Comparison of ENCODE assay signal across 35 cellular contexts in genomic region chr2:236298924-236299475, GRCh38. TPM values are rescaled to one million over a fixed set of nuclear protein-coding genes. Genes with fewer than 3 reads are reported as not detected.
"Had no signal": no experiment of that assay in that cellular context is flagged by ENCODE, and none has a peak within 500 bp of the region (broad histone marks: within the 10 kb centered on the region; RNA-seq: fewer than 3 reads in every experiment).

No MANE protein-coding gene starts in this region.

- ATAC-seq: activated naive CD4-positive, alpha-beta T cell treated with anti-CD3 and anti-CD28 coated beads, Interleukin-2, amount 50 U/mL, for 72 hours; activated T-cell treated with anti-CD3 and anti-CD28 coated beads, Interleukin-2, amount 50 U/mL, for 72 hours; activated T-helper 17 cell treated with anti-CD3 and anti-CD28 coated beads, Interleukin-2, amount 50 U/mL, for 72 hours; body of pancreas had no signal

- H3K27me3 ChIP-seq: body of pancreas, breast epithelium had no signal

- H3K9me3 Mint-ChIP-seq: activated B cell treated with CpG ODN at 0.5 μM for 24 hours; activated CD4-positive, alpha-beta memory T cell treated with anti-CD3 and anti-CD28 coated beads for 36 hours; activated naive CD4-positive, alpha-beta T cell treated with anti-CD3 and anti-CD28 coated beads for 36 hours; activated naive CD4-positive, alpha-beta T cell treated with anti-CD3 and anti-CD28 coated beads, Interleukin-2, amount 50 U/mL, for 72 hours; activated T-cell treated with anti-CD3 and anti-CD28 coated beads, Interleukin-2, amount 50 U/mL, for 72 hours; activated T-helper 17 cell treated with anti-CD3 and anti-CD28 coated beads, Interleukin-2, amount 50 U/mL, for 72 hours; IgD-negative memory B cell had no signal

- H3K27me3 Mint-ChIP-seq: activated B cell treated with CpG ODN at 0.5 μM for 24 hours, IgD-negative memory B cell had no signal

- H3K4me3 Mint-ChIP-seq: activated B cell treated with CpG ODN at 0.5 μM for 24 hours; activated CD4-positive, alpha-beta memory T cell treated with anti-CD3 and anti-CD28 coated beads for 36 hours; activated naive CD4-positive, alpha-beta T cell treated with anti-CD3 and anti-CD28 coated beads for 36 hours; activated T-cell treated with anti-CD3 and anti-CD28 coated beads, Interleukin-2, amount 50 U/mL, for 72 hours; activated T-helper 17 cell treated with anti-CD3 and anti-CD28 coated beads, Interleukin-2, amount 50 U/mL, for 72 hours; IgD-negative memory B cell had no signal

- H3K9me3 ChIP-seq: adrenal gland, body of pancreas, breast epithelium, MG63 had no signal

- H3K27ac Mint-ChIP-seq: activated B cell treated with CpG ODN at 0.5 μM for 24 hours; activated CD4-positive, alpha-beta memory T cell treated with anti-CD3 and anti-CD28 coated beads for 36 hours; activated naive CD4-positive, alpha-beta T cell treated with anti-CD3 and anti-CD28 coated beads for 36 hours; activated naive CD4-positive, alpha-beta T cell treated with anti-CD3 and anti-CD28 coated beads, Interleukin-2, amount 50 U/mL, for 72 hours; activated T-cell treated with anti-CD3 and anti-CD28 coated beads, Interleukin-2, amount 50 U/mL, for 72 hours; activated T-helper 17 cell treated with anti-CD3 and anti-CD28 coated beads, Interleukin-2, amount 50 U/mL, for 72 hours; IgD-negative memory B cell had no signal

- H3K4me1 Mint-ChIP-seq: activated B cell treated with CpG ODN at 0.5 μM for 24 hours; activated T-helper 17 cell treated with anti-CD3 and anti-CD28 coated beads, Interleukin-2, amount 50 U/mL, for 72 hours; IgD-negative memory B cell had no signal

- H3K36me3 ChIP-seq: adrenal gland, breast epithelium, MG63 had no signal

- H3K36me3 Mint-ChIP-seq: activated CD4-positive, alpha-beta memory T cell treated with anti-CD3 and anti-CD28 coated beads for 36 hours; activated naive CD4-positive, alpha-beta T cell treated with anti-CD3 and anti-CD28 coated beads, Interleukin-2, amount 50 U/mL, for 72 hours; IgD-negative memory B cell had no signal

- DNase-seq: activated B cell treated with CpG ODN at 0.5 μM for 24 hours; activated CD4-positive, alpha-beta memory T cell treated with anti-CD3 and anti-CD28 coated beads for 36 hours; activated CD4-positive, alpha-beta T cell treated with anti-CD3 and anti-CD28 coated beads for 4 hours; activated CD4-positive, alpha-beta T cell treated with anti-CD3 and anti-CD28 coated beads, Interleukin-2, amount 50 U/mL, for 1 hour; activated CD4-positive, CD25-positive, alpha-beta regulatory T cell treated with anti-CD3 and anti-CD28 coated beads, Interleukin-2, amount 50 U/mL, for 72 hours; activated gamma-delta T cell treated with Interleukin-2 at 50 U/mL for 16 hours; activated naive CD4-positive, alpha-beta T cell treated with anti-CD3 and anti-CD28 coated beads for 36 hours; activated T-cell treated with anti-CD3 and anti-CD28 coated beads, Interleukin-2, amount 50 U/mL, for 1 hour; activated T-cell treated with anti-CD3 and anti-CD28 coated beads, Interleukin-2, amount 50 U/mL, for 72 hours; adrenal gland; body of pancreas; Karpas-422; KBM-7; MG63; NCI-H1048; NCI-H1105 treated with DMSO at 0.1 percent for 48 hours; NCI-H1436; NCI-H1694; NCI-H2029; NCI-H345; NCI-H524 treated with DMSO at 0.1 percent for 48 hours; Right ventricle myocardium superior; SW 1271; T-helper 1 cell; T-helper 2 cell; T-helper 9 cell had no signal

- H3K4me1 ChIP-seq: adrenal gland, body of pancreas, breast epithelium had no signal

- H3K27ac ChIP-seq: adrenal gland, body of pancreas, breast epithelium, VCaP had no signal

- H3K4me3 ChIP-seq: adrenal gland, body of pancreas, breast epithelium, MG63 had no signal

RNA-seq across cellular contexts. Expression of gene ASB18, which starts 34.8 kb away (rescaled TPM):
- total RNA-seq: activated B cell treated with CpG ODN at 0.5 μM for 24 hours; activated CD4-positive, alpha-beta memory T cell treated with anti-CD3 and anti-CD28 coated beads for 36 hours; activated CD8-positive, alpha-beta memory T cell treated with anti-CD3 and anti-CD28 coated beads for 36 hours; activated naive CD4-positive, alpha-beta T cell treated with anti-CD3 and anti-CD28 coated beads for 36 hours; activated naive CD4-positive, alpha-beta T cell treated with anti-CD3 and anti-CD28 coated beads, Interleukin-2, amount 50 U/mL, for 72 hours; activated T-cell treated with anti-CD3 and anti-CD28 coated beads, Interleukin-2, amount 50 U/mL, for 72 hours; activated T-helper 17 cell treated with anti-CD3 and anti-CD28 coated beads, Interleukin-2, amount 50 U/mL, for 72 hours; adrenal gland; astrocyte; body of pancreas; breast epithelium; NCI-H460; OCI-LY7 had no signal
